In genomic region chr19:47445937-47446402, GRCh38 we compare ENCODE assay signal across 8 cellular contexts. TPM values are rescaled to one million over a fixed set of nuclear protein-coding genes. Genes with fewer than 3 reads are reported as not detected.
DNase-seq lines count a peak whose midpoint lies in the region; ATAC-seq and TF ChIP-seq lines count a peak whose summit lies in the region.

No MANE protein-coding gene starts in this region.

- H3K4me1 Mint-ChIP-seq in activated CD8-positive, alpha-beta memory T cell treated with anti-CD3 and anti-CD28 coated beads, Interleukin-2, amount 10 ng/mL, durations not matched to agents 7 days and 5 days = peaks cover 40% of the 10 kb centered on the region
- peaks cover 34% of the 10 kb centered on the region for H3K4me1 Mint-ChIP-seq in glutamatergic neuron (ENCODE audit: low read depth, unreplicated experiment)

- TF ChIP-seq CTCF in glutamatergic neuron (IDR thresholded peaks at IDR 0.05; ENCODE audit: partially characterized antibody, unreplicated experiment) = no peak

- DNase-seq in GDM1 (lab: John Stamatoyannopoulos, UW) (peak; percentile 62), NCI-H226 (peak; percentile 61), glutamatergic neuron (peak; percentile 75)
- peak; percentile 71 for DNase-seq in activated CD8-positive, alpha-beta memory T cell treated with anti-CD3 and anti-CD28 coated beads, Interleukin-2, amount 10 ng/mL, durations not matched to agents 7 days and 5 days
- peak; percentile 53 to 61 for DNase-seq in stimulated activated CD4-positive, alpha-beta T cell treated with anti-CD3 and anti-CD28 coated beads, Interleukin-2, amount 100 ng/mL, for 24 hours

- H3K36me3 Mint-ChIP-seq in activated CD8-positive, alpha-beta memory T cell treated with anti-CD3 and anti-CD28 coated beads, Interleukin-2, amount 10 ng/mL, durations not matched to agents 7 days and 5 days = peaks cover 2% of the 10 kb centered on the region
- no peaks in the 10 kb centered on the region for H3K36me3 Mint-ChIP-seq in glutamatergic neuron (ENCODE audit: unreplicated experiment)

- H3K27ac Mint-ChIP-seq in activated CD8-positive, alpha-beta memory T cell treated with anti-CD3 and anti-CD28 coated beads, Interleukin-2, amount 10 ng/mL, durations not matched to agents 7 days and 5 days = no peak overlapping the region
- H3K27ac Mint-ChIP-seq in glutamatergic neuron (ENCODE audit: unreplicated experiment) = peak overlapping the region; percentile 84

- no peaks in the 10 kb centered on the region for H3K9me3 Mint-ChIP-seq in activated CD8-positive, alpha-beta memory T cell treated with anti-CD3 and anti-CD28 coated beads, Interleukin-2, amount 10 ng/mL, durations not matched to agents 7 days and 5 days (ENCODE audit: low read depth)
- H3K9me3 Mint-ChIP-seq in glutamatergic neuron (ENCODE audit: unreplicated experiment) = peaks cover 15% of the 10 kb centered on the region

- no peak overlapping the region for H3K4me3 Mint-ChIP-seq in activated CD8-positive, alpha-beta memory T cell treated with anti-CD3 and anti-CD28 coated beads, Interleukin-2, amount 10 ng/mL, durations not matched to agents 7 days and 5 days
- H3K4me3 Mint-ChIP-seq in glutamatergic neuron (ENCODE audit: unreplicated experiment) = peak overlapping the region; percentile 83

- CTCF ChIA-PET in activated CD8-positive, alpha-beta memory T cell treated with anti-CD3 and anti-CD28 coated beads, Interleukin-2, amount 10 ng/mL, durations not matched to agents 7 days and 5 days (lab: Charles Lee) = interaction anchor here (1.1 to 4.6 kb wide), 5 partner anchors 10 to 254 kb away, joined by 4 to 40 read pairs (median 5); partner anchors contain the start of gene KPTN

- ATAC-seq in activated CD8-positive, alpha-beta memory T cell treated with anti-CD3 and anti-CD28 coated beads, Interleukin-2, amount 10 ng/mL, durations not matched to agents 7 days and 5 days = peak; percentile 40
- ATAC-seq in GM19455 (IDR thresholded peaks at IDR 0.05; ENCODE audit: unreplicated experiment) (no peak), HG02885 (IDR thresholded peaks at IDR 0.05; ENCODE audit: poor library complexity, unreplicated experiment) (no peak), HG03025 (IDR thresholded peaks at IDR 0.05; ENCODE audit: low FRiP score, unreplicated experiment) (no peak)

- H3K27me3 Mint-ChIP-seq in activated CD8-positive, alpha-beta memory T cell treated with anti-CD3 and anti-CD28 coated beads, Interleukin-2, amount 10 ng/mL, durations not matched to agents 7 days and 5 days = peaks cover 77% of the 10 kb centered on the region
- H3K27me3 Mint-ChIP-seq in glutamatergic neuron (ENCODE audit: unreplicated experiment) = peaks cover 27% of the 10 kb centered on the region

RNA-seq across cellular contexts. Expression of gene SLC8A2, which starts 25.7 kb away (rescaled TPM):
- under 1 TPM; 0.14 to 0.32 TPM for total RNA-seq in activated CD8-positive, alpha-beta memory T cell treated with anti-CD3 and anti-CD28 coated beads, Interleukin-2, amount 10 ng/mL, durations not matched to agents 7 days and 5 days
- 115 TPM for total RNA-seq in glutamatergic neuron (ENCODE audit: unreplicated experiment)

RNA-seq across cellular contexts. Expression of gene MEIS3, which starts 26.6 kb away (rescaled TPM):
- total RNA-seq in activated CD8-positive, alpha-beta memory T cell treated with anti-CD3 and anti-CD28 coated beads, Interleukin-2, amount 10 ng/mL, durations not matched to agents 7 days and 5 days = not detected
- total RNA-seq in glutamatergic neuron (ENCODE audit: unreplicated experiment) = 255 TPM

RNA-seq across cellular contexts. Expression of gene KPTN, which starts 38.0 kb away (rescaled TPM):
- total RNA-seq in activated CD8-positive, alpha-beta memory T cell treated with anti-CD3 and anti-CD28 coated beads, Interleukin-2, amount 10 ng/mL, durations not matched to agents 7 days and 5 days = 10 to 100 TPM; 11.0 to 13.3 TPM
- total RNA-seq in glutamatergic neuron (ENCODE audit: unreplicated experiment) = 51.2 TPM

Comparison
In these comparisons a context has a peak if more than half of its experiments do, and no peak if none do; other contexts are left out.
1. RNA of gene SLC8A2, which starts 25.7 kb away (total RNA-seq): 115 TPM in glutamatergic neuron (single experiment); 0.14 to 0.32 TPM in activated CD8-positive, alpha-beta memory T cell treated with anti-CD3 and anti-CD28 coated beads, Interleukin-2, amount 10 ng/mL, durations not matched to agents 7 days and 5 days; every median in the first group is over 10 times any median in the second.
2. RNA of gene MEIS3, which starts 26.6 kb away (total RNA-seq): 255 TPM in glutamatergic neuron (single experiment); not detected in activated CD8-positive, alpha-beta memory T cell treated with anti-CD3 and anti-CD28 coated beads, Interleukin-2, amount 10 ng/mL, durations not matched to agents 7 days and 5 days; every median in the first group is over 100 times any median in the second.
3. Peak in every context shown above with its lines, with median percentiles within 50 percentile points of each other: DNase-seq.